ENCODE assay signal across 8 cellular contexts in the genomic region with DNA sequence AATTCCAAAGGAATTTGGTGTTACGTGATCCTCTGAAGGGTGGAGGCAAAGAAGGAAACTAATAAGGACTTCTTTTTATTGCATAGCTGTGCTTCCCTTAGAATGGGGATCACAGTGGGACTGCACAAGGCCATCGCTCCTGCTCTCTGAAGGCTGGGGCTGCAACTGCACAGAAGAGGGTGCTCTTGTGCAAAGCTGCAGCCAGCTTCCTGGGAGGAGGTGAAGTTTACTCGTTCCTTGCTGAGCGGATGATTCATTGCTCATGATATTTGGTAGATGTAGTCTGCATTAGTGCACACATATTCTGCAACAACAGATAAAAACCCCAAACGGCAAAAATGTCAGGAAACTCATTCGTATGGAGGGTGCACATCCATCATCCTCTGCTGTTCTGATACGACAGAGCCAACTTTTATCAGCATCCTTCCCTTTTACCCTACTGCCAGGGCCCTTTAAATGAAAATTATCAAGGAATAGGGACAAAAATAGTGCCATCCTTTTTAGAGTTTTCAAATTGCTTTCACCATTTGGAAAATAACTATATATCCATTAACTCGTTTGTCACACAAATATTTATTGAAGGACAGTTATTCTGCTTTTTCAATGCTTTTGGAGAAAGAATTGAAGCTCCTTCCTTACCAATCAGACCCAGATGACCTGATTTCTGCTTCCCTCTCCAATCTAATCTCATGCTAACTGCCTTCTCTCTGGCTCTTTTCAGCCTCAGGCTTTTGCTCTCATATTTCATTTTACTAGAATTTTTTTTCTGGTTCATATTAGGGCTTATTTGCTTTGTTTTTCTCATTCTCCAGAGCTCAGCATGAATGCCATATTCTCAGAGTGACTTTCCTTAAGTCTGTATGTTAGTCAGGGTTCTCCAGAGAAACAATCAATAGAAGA.
DNase-seq lines count a peak whose midpoint lies in the region; ATAC-seq and TF ChIP-seq lines count a peak whose summit lies in the region.

No MANE protein-coding gene starts in this region.

- no peaks in the 10 kb centered on the region for H3K36me3 ChIP-seq in CD8-positive, alpha-beta memory T cell (ENCODE audit: insufficient read depth, low read length)
- H3K36me3 ChIP-seq in PC-3 (ENCODE audit: low read depth, low read length), result no peaks in the 10 kb centered on the region
- no peaks in the 10 kb centered on the region for H3K36me3 ChIP-seq in transverse colon

- no peaks in the 10 kb centered on the region for H3K79me2 ChIP-seq in PC-3 (ENCODE audit: low read length)

- H3K4me1 Mint-ChIP-seq in CD8-positive, alpha-beta memory T cell, result peaks cover 0 to 3% (median 0%) of the 10 kb centered on the region in 3 donors
- H3K4me1 Mint-ChIP-seq in activated T-cell treated with anti-CD3 and anti-CD28 coated beads, Interleukin-2, amount 50 U/mL, for 4 hours (ENCODE audit: low read depth), result peaks cover 4% of the 10 kb centered on the region
- peaks cover 9% of the 10 kb centered on the region for H3K4me1 Mint-ChIP-seq in osteocyte (ENCODE audit: unreplicated experiment)

- no peak overlapping the region for H3K27ac ChIP-seq in CD8-positive, alpha-beta memory T cell (ENCODE audit: low read depth, low read length)
- H3K27ac ChIP-seq in PC-3 (ENCODE audit: low read length) (peak overlapping the region; percentile 53), transverse colon (no peak overlapping the region)

- peak overlapping the region; percentile 71 for H2AFZ ChIP-seq in PC-3 (ENCODE audit: low read length)

- no peaks in the 10 kb centered on the region for H3K4me1 ChIP-seq in CD8-positive, alpha-beta memory T cell (ENCODE audit: insufficient read depth, low read length)
- H3K4me1 ChIP-seq in PC-3 (ENCODE audit: insufficient read depth, low read length) (peaks cover 20% of the 10 kb centered on the region), transverse colon (peaks cover 0 to 5% (median 0%) of the 10 kb centered on the region in 4 donors)

- no peaks in the 10 kb centered on the region for H3K9me3 ChIP-seq in CD8-positive, alpha-beta memory T cell (ENCODE audit: low read length)
- no peaks in the 10 kb centered on the region for H3K9me3 ChIP-seq in PC-3 (ENCODE audit: low read length)
- H3K9me3 ChIP-seq in transverse colon, result no peaks in the 10 kb centered on the region

- ATAC-seq in GM19328 (IDR thresholded peaks at IDR 0.05; ENCODE audit: unreplicated experiment), result peak; percentile 85
- peak; percentile 83 for ATAC-seq in HG03442 (IDR thresholded peaks at IDR 0.05; ENCODE audit: unreplicated experiment)
- peak; percentile 100 for ATAC-seq in PC-3
- ATAC-seq in activated T-cell treated with anti-CD3 and anti-CD28 coated beads, Interleukin-2, amount 50 U/mL, for 4 hours, result peak; percentile 87 to 90

- POLR2A ChIA-PET in CD8-positive, alpha-beta memory T cell (lab: Charles Lee), result no interaction called here
- POLR2A ChIA-PET in PC-3 (lab: Charles Lee; ENCODE audit: unreplicated experiment), result interaction anchor here (0.6 kb wide), 1 partner anchor 64 kb away, joined by 5 read pairs; no protein-coding TSS in a partner anchor

- TF ChIP-seq EP300 in transverse colon (IDR thresholded peaks at IDR 0.05; ENCODE audit: low read depth), result no peak

- H3K9me3 Mint-ChIP-seq in CD8-positive, alpha-beta memory T cell, result no peaks in the 10 kb centered on the region
- H3K9me3 Mint-ChIP-seq in activated T-cell treated with anti-CD3 and anti-CD28 coated beads, Interleukin-2, amount 50 U/mL, for 4 hours, result no peaks in the 10 kb centered on the region
- no peaks in the 10 kb centered on the region for H3K9me3 Mint-ChIP-seq in osteocyte (ENCODE audit: unreplicated experiment)

- CTCF ChIA-PET in CD8-positive, alpha-beta memory T cell (lab: Charles Lee), result interaction anchor here (0.7 to 2.8 kb wide), 19 partner anchors 11 to 977 kb away, joined by 3 to 13 read pairs (median 3); a partner anchor contains a TSS
- CTCF ChIA-PET in PC-3 (lab: Charles Lee), result interaction anchor here (0.5 to 1.6 kb wide), 16 partner anchors 37 to 977 kb away, joined by 3 to 8 read pairs (median 4); a partner anchor contains a TSS

- H3K9ac ChIP-seq in PC-3 (ENCODE audit: low read length), result peak overlapping the region; percentile 30

- no peak overlapping the region for H3K4me3 Mint-ChIP-seq in CD8-positive, alpha-beta memory T cell
- no peak overlapping the region for H3K4me3 Mint-ChIP-seq in activated T-cell treated with anti-CD3 and anti-CD28 coated beads, Interleukin-2, amount 50 U/mL, for 4 hours
- no peak overlapping the region for H3K4me3 Mint-ChIP-seq in osteocyte (ENCODE audit: unreplicated experiment)

- H3K36me3 Mint-ChIP-seq in CD8-positive, alpha-beta memory T cell, result no peaks in the 10 kb centered on the region
- H3K36me3 Mint-ChIP-seq in activated T-cell treated with anti-CD3 and anti-CD28 coated beads, Interleukin-2, amount 50 U/mL, for 4 hours (ENCODE audit: insufficient read depth), result no peaks in the 10 kb centered on the region
- H3K36me3 Mint-ChIP-seq in osteocyte (ENCODE audit: unreplicated experiment), result no peaks in the 10 kb centered on the region

- H3K27me3 ChIP-seq in CD8-positive, alpha-beta memory T cell (ENCODE audit: insufficient read depth, low read length, poor library complexity, severe bottlenecking), result no peaks in the 10 kb centered on the region
- H3K27me3 ChIP-seq in PC-3 (ENCODE audit: low read length) (no peaks in the 10 kb centered on the region), transverse colon (no peaks in the 10 kb centered on the region)

- no peaks in the 10 kb centered on the region for H3K9me2 ChIP-seq in PC-3 (replicated peaks; ENCODE audit: low read length)

- BruUV-seq in PC-3 (replicated peaks; lab: Mats Ljungman, UMichigan), result no TSS peak

- peak overlapping the region; percentile 65 for H3K4me2 ChIP-seq in PC-3 (ENCODE audit: low read length)

- peak; percentile 14 to 72 (median 17) for DNase-seq in CD8-positive, alpha-beta memory T cell
- DNase-seq in PC-3 (peak; percentile 94), fibroblast of the conjunctiva (ENCODE audit: low read depth) (peak; percentile 83), osteocyte (ENCODE audit: extremely low spot score, unreplicated experiment) (no peak), transverse colon (peak; percentile 33)
- DNase-seq in activated T-cell treated with anti-CD3 and anti-CD28 coated beads, Interleukin-2, amount 50 U/mL, for 4 hours, result peak; percentile 44

- no peak overlapping the region for H3K4me3 ChIP-seq in CD8-positive, alpha-beta memory T cell (ENCODE audit: low read length)
- H3K4me3 ChIP-seq in PC-3 (ENCODE audit: low read length) (no peak overlapping the region), transverse colon (no peak overlapping the region)

- no peak for TF ChIP-seq POLR2A in transverse colon (IDR thresholded peaks at IDR 0.05)

- 22 to 30% methylated on average over 5 to 8 of the region's 8 CpGs for WGBS in transverse colon (ENCODE audit: low coverage in 1 of 2), 2 donors

- peak overlapping the region in 2 of 8 donors; percentile 26 to 30 for H3K27ac Mint-ChIP-seq in CD8-positive, alpha-beta memory T cell
- no peak overlapping the region for H3K27ac Mint-ChIP-seq in osteocyte (ENCODE audit: unreplicated experiment)

- intact Hi-C loops in PC-3 (cut with micrococcal nuclease) (loop anchor here (1.0 to 5.0 kb wide), 10 partner anchors 65 to 977 kb away; a partner anchor contains a TSS), transverse colon (cut with DNase I; ENCODE audit: low total_unique reads) (no loop called here)

- H3F3A ChIP-seq in PC-3 (ENCODE audit: low read length, unreplicated experiment), result no peaks in the 10 kb centered on the region

- in situ Hi-C loops in transverse colon (cut with MboI; ENCODE audit: low pct_ligation_motif_present in 1 of 4, low pct_unique_long_range_greater_than_20kb in 1 of 4, low sequenced_read_pairs in 3 of 4), result loop anchor here in 1 of 4 donors (25.0 kb wide), 1 partner anchor 984 kb away; no protein-coding TSS in a partner anchor

- H3K27me3 Mint-ChIP-seq in CD8-positive, alpha-beta memory T cell, result peaks cover 4 to 14% of the 10 kb centered on the region in 2 donors
- H3K27me3 Mint-ChIP-seq in activated T-cell treated with anti-CD3 and anti-CD28 coated beads, Interleukin-2, amount 50 U/mL, for 4 hours (ENCODE audit: low read depth), result peaks cover 5% of the 10 kb centered on the region
- H3K27me3 Mint-ChIP-seq in osteocyte (ENCODE audit: unreplicated experiment), result peaks cover 29% of the 10 kb centered on the region

- TF ChIP-seq CTCF in PC-3 (conservative IDR thresholded peaks at IDR 0.05; ENCODE audit: low read depth, low read length) (peak; percentile 98), osteocyte (IDR thresholded peaks at IDR 0.05) (peak; percentile 87), transverse colon (IDR thresholded peaks at IDR 0.05) (peak in 3 of 5 experiments; percentile 32 to 40 (median 34))

- H4K20me1 ChIP-seq in PC-3 (ENCODE audit: low read length), result no peaks in the 10 kb centered on the region

Comparison
In these comparisons a context has a peak if more than half of its experiments do, and no peak if none do; other contexts are left out.
1. CTCF ChIP-seq: peak in every context shown above with its lines; median percentile 98 in PC-3; 87 in osteocyte; 34 in transverse colon.